1 cellular context compared by ENCODE assay signal in the genomic region with DNA sequence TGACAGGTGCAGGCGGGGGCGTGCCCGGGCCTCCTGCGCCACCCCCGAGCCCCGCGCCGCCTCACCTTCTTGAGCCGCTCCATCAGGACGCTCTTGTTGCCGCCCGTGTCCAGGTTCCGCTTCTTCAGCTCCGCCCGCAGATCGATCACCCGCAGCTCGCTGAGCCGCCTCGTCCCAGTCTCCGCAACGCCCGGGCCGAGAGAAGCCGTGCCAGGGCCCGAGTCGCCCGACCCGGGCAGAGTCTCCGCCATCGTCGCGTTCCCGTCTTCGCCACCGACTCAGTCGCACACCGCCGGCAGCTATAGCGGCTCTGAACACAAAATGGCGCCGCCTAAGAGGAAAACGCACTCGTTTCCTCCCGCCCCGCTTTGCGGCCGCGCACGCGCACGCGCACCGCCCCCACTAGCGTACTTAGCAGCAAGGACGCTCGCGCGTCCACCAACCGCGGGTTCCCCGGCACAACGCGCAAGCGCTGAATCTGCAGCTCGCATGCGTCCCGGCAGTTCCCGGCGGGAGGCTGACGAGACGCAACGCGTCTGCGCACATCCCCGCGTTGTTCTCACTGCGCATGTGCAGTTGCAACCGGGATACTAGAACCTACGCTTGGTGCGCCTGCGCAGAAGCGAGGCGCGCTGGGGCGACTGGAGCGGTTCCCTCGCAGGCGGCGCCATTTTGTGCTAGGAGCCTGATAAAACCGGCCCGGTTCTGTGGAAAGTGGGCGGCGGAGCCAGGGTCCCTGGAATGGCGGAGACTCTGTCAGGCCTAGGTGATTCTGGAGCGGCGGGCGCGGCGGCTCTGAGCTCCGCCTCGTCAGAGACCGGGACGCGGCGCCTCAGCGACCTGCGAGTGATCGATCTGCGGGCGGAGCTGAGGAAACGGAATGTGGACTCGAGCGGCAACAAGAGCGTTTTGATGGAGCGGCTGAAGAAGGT.
TF ChIP-seq lines count a peak whose summit lies in the region.

TSS of gene SAFB (plus strand) at position 619 of the 932 bp plus-strand sequence. CDS start at position 742, 123 bp downstream.
TSS of gene SAFB2 (minus strand) at position 312 of the 932 bp plus-strand sequence. CDS start at position 251, 61 bp downstream.

TF ChIP-seq in HepG2, 621 proteins besides CTCF, POLR2A, EP300 and RAD21 (continued from another document and continues in another):
- TF ChIP-seq RERE (CRISPR knock-in tag; IDR thresholded peaks at IDR 0.05; ENCODE audit: low read depth) (no peak), CCDC6 (CRISPR knock-in tag; IDR thresholded peaks at IDR 0.05) (0 out of 2 replicates have a peak, but pooled peaks have one; percentile 62), ZFP36 (IDR thresholded peaks at IDR 0.05; ENCODE audit: borderline replicate concordance, low read depth, low read length, partially characterized antibody) (no peak), TEAD2 (CRISPR knock-in tag; IDR thresholded peaks at IDR 0.05) (peak; percentile 69; the same call in 1 of the 2 replicates), KMT2A (CRISPR knock-in tag; IDR thresholded peaks at IDR 0.05) (peak; percentile 90), ARID5B (CRISPR knock-in tag; IDR thresholded peaks at IDR 0.05) (0 out of 2 replicates have a peak, but pooled peaks have one; percentile 22), POGZ (CRISPR knock-in tag; IDR thresholded peaks at IDR 0.05) (peak; percentile 11; the same call in 1 of the 2 replicates), ZNF772 (CRISPR knock-in tag; IDR thresholded peaks at IDR 0.05) (peak; percentile 80), ZNF460 (CRISPR knock-in tag; IDR thresholded peaks at IDR 0.05; ENCODE audit: borderline replicate concordance) (peak; percentile 33; the same call in 1 of the 2 replicates), GABPB1 (CRISPR knock-in tag; IDR thresholded peaks at IDR 0.05) (peak; percentile 92), ZNF83 (CRISPR knock-in tag; IDR thresholded peaks at IDR 0.05; ENCODE audit: borderline replicate concordance) (peak; percentile 40; the same call in 1 of the 2 replicates), ZNF740 (CRISPR knock-in tag; IDR thresholded peaks at IDR 0.05) (peak; percentile 64; the same call in 1 of the 2 replicates), TAF1 (CRISPR knock-in tag; IDR thresholded peaks at IDR 0.05) (peak; percentile 95), ZNF766 (CRISPR knock-in tag; IDR thresholded peaks at IDR 0.05; ENCODE audit: borderline replicate concordance) (peak; percentile 47; the same call in 1 of the 2 replicates), IRF9 (CRISPR knock-in tag; IDR thresholded peaks at IDR 0.05; ENCODE audit: borderline replicate concordance) (no peak; the same call in 1 of the 2 replicates), TFE3 (CRISPR knock-in tag; IDR thresholded peaks at IDR 0.05) (no peak; the same call in 1 of the 2 replicates), U2AF2 (IDR thresholded peaks at IDR 0.05; ENCODE audit: low read depth, low read length) (no peak), ELF3 (CRISPR knock-in tag; IDR thresholded peaks at IDR 0.05) (peak; percentile 86), SRSF1 (optimal IDR thresholded peaks at IDR 0.05; ENCODE audit: low read depth, low read length) (peak; percentile 18), E2F2 (CRISPR knock-in tag; IDR thresholded peaks at IDR 0.05; ENCODE audit: borderline replicate concordance) (peak; percentile 89; the same call in 1 of the 2 replicates)
- TF ChIP-seq, protein P1, sequence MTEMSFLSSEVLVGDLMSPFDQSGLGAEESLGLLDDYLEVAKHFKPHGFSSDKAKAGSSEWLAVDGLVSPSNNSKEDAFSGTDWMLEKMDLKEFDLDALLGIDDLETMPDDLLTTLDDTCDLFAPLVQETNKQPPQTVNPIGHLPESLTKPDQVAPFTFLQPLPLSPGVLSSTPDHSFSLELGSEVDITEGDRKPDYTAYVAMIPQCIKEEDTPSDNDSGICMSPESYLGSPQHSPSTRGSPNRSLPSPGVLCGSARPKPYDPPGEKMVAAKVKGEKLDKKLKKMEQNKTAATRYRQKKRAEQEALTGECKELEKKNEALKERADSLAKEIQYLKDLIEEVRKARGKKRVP (CRISPR knock-in tag; IDR thresholded peaks at IDR 0.05), result peak in 1 of 2 experiments; percentile 49; a peak in 1 of 4 replicates
- TF ChIP-seq, protein P2, sequence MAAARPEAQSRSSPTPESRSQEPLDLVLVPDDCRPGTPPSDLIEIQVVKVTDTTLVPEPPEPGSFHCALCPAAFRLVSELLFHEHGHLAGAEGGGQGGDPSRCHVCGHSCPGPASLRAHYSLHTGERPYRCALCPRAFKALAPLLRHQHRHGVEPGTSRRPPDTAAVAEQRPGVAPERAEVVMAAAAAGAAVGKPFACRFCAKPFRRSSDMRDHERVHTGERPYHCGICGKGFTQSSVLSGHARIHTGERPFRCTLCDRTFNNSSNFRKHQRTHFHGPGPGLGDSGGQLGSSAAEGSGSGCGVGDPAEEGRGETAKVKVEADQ (CRISPR knock-in tag; IDR thresholded peaks at IDR 0.05; ENCODE audit: borderline replicate concordance), result peak; percentile 55; the same call in 1 of the 2 replicates
- TF ChIP-seq, protein P3, sequence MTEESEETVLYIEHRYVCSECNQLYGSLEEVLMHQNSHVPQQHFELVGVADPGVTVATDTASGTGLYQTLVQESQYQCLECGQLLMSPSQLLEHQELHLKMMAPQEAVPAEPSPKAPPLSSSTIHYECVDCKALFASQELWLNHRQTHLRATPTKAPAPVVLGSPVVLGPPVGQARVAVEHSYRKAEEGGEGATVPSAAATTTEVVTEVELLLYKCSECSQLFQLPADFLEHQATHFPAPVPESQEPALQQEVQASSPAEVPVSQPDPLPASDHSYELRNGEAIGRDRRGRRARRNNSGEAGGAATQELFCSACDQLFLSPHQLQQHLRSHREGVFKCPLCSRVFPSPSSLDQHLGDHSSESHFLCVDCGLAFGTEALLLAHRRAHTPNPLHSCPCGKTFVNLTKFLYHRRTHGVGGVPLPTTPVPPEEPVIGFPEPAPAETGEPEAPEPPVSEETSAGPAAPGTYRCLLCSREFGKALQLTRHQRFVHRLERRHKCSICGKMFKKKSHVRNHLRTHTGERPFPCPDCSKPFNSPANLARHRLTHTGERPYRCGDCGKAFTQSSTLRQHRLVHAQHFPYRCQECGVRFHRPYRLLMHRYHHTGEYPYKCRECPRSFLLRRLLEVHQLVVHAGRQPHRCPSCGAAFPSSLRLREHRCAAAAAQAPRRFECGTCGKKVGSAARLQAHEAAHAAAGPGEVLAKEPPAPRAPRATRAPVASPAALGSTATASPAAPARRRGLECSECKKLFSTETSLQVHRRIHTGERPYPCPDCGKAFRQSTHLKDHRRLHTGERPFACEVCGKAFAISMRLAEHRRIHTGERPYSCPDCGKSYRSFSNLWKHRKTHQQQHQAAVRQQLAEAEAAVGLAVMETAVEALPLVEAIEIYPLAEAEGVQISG (CRISPR knock-in tag; IDR thresholded peaks at IDR 0.05), result peak; percentile 80
- TF ChIP-seq, protein P4, sequence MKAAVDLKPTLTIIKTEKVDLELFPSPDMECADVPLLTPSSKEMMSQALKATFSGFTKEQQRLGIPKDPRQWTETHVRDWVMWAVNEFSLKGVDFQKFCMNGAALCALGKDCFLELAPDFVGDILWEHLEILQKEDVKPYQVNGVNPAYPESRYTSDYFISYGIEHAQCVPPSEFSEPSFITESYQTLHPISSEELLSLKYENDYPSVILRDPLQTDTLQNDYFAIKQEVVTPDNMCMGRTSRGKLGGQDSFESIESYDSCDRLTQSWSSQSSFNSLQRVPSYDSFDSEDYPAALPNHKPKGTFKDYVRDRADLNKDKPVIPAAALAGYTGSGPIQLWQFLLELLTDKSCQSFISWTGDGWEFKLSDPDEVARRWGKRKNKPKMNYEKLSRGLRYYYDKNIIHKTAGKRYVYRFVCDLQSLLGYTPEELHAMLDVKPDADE (CRISPR knock-in tag; IDR thresholded peaks at IDR 0.05), result peak; percentile 64; the same call in 1 of the 2 replicates
